In the genomic region with DNA sequence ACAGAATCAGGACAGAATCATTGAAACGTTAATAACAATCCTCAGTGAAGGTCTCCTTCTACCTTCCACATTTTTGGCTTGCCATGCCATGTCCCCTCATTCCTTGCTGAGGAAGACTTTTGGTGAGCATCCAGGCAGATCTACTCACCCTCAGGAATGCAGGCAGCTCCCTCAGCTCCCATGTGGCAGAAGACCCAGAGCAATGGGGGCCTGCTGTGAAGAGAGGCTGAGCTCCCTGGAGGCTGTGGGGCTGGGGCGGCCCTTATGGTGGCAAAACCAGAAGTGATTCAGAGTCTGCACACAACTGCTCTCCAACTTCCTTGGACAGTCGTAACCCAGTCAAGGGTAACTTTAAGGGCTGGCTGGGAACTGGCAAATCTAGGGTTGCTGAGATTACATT, we compare ENCODE assay signal across 1 cellular context.
TF ChIP-seq lines count a peak whose summit lies in the region.

No MANE protein-coding gene starts in this region.

TF ChIP-seq in HepG2, 621 proteins besides CTCF, POLR2A, EP300 and RAD21 (continued from another document):
- TF ChIP-seq HDAC1 (CRISPR knock-in tag; IDR thresholded peaks at IDR 0.05) = no peak
- TF ChIP-seq, protein P1, sequence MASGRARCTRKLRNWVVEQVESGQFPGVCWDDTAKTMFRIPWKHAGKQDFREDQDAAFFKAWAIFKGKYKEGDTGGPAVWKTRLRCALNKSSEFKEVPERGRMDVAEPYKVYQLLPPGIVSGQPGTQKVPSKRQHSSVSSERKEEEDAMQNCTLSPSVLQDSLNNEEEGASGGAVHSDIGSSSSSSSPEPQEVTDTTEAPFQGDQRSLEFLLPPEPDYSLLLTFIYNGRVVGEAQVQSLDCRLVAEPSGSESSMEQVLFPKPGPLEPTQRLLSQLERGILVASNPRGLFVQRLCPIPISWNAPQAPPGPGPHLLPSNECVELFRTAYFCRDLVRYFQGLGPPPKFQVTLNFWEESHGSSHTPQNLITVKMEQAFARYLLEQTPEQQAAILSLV (CRISPR knock-in tag; IDR thresholded peaks at IDR 0.05; ENCODE audit: borderline replicate concordance) = no peak
- no peak for TF ChIP-seq ARNTL (CRISPR knock-in tag; IDR thresholded peaks at IDR 0.05)
- TF ChIP-seq ZNF501 (CRISPR knock-in tag; IDR thresholded peaks at IDR 0.05) = no peak
- TF ChIP-seq, protein P2, sequence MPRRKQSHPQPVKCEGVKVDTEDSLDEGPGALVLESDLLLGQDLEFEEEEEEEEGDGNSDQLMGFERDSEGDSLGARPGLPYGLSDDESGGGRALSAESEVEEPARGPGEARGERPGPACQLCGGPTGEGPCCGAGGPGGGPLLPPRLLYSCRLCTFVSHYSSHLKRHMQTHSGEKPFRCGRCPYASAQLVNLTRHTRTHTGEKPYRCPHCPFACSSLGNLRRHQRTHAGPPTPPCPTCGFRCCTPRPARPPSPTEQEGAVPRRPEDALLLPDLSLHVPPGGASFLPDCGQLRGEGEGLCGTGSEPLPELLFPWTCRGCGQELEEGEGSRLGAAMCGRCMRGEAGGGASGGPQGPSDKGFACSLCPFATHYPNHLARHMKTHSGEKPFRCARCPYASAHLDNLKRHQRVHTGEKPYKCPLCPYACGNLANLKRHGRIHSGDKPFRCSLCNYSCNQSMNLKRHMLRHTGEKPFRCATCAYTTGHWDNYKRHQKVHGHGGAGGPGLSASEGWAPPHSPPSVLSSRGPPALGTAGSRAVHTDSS (CRISPR knock-in tag; conservative IDR thresholded peaks at IDR 0.05) = no peak
- no peak for TF ChIP-seq ZNF672 (CRISPR knock-in tag; IDR thresholded peaks at IDR 0.05)
- no peak for TF ChIP-seq FOSL1 (CRISPR knock-in tag; IDR thresholded peaks at IDR 0.05; ENCODE audit: borderline replicate concordance)
- no peak for TF ChIP-seq NR1H2 (CRISPR knock-in tag; IDR thresholded peaks at IDR 0.05; ENCODE audit: borderline replicate concordance, low read depth)
- no peak for TF ChIP-seq KLF15 (CRISPR knock-in tag; IDR thresholded peaks at IDR 0.05; ENCODE audit: borderline replicate concordance)
- no peak for TF ChIP-seq ZNF615 (CRISPR knock-in tag; IDR thresholded peaks at IDR 0.05; ENCODE audit: borderline replicate concordance)
